8 cellular contexts compared by ENCODE assay signal in the genomic region with DNA sequence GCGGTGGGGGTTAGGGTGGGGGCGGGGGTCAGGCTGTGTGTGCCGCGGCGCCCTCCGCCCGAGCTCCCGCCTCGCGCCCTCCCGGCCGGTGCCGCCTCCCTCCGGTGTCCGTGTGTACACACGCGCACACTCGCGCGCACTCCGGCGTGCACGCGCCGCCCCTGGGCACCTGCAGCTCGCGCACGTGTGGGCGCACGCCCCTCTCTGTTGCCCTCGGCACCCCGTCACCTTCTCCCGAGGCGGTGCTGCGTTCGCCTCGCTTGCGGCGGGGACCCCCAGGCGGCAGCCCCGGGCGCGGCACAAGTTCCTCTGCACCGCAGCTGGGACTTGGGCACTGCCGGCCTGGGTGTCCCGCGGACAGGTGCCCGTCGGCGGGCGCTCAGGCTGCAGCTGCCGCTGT. TPM values are rescaled to one million over a fixed set of nuclear protein-coding genes. Genes with fewer than 3 reads are reported as not detected.
DNase-seq lines count a peak whose midpoint lies in the region; ATAC-seq and TF ChIP-seq lines count a peak whose summit lies in the region.

No MANE protein-coding gene starts in this region.

- H3K4me1 ChIP-seq in BE2C (no peaks in the 10 kb centered on the region), right atrium auricular region (no peaks in the 10 kb centered on the region)

- no peak for TF ChIP-seq CTCF in BE2C (IDR thresholded peaks at IDR 0.05; ENCODE audit: low read depth, low read length)
- no peak for TF ChIP-seq CTCF in right atrium auricular region (IDR thresholded peaks at IDR 0.05)
- peak; percentile 32 for TF ChIP-seq CTCF in progenitor cell of endocrine pancreas (IDR thresholded peaks at IDR 0.05; ENCODE audit: unreplicated experiment)

- no peak for TF ChIP-seq EP300 in Ishikawa (IDR thresholded peaks at IDR 0.05; ENCODE audit: borderline replicate concordance)

- no peak overlapping the region for H3K27ac Mint-ChIP-seq in activated T-helper 17 cell treated with anti-CD3 and anti-CD28 coated beads, Interleukin-2, amount 50 U/mL, for 72 hours
- H3K27ac Mint-ChIP-seq in progenitor cell of endocrine pancreas = no peak overlapping the region

- H3K9me3 ChIP-seq in BE2C (no peaks in the 10 kb centered on the region), right atrium auricular region (peaks cover 0 to 11% of the 10 kb centered on the region in 2 donors)

- H3K9me3 Mint-ChIP-seq in activated T-helper 17 cell treated with anti-CD3 and anti-CD28 coated beads, Interleukin-2, amount 50 U/mL, for 72 hours = peaks cover 14% of the 10 kb centered on the region
- H3K9me3 Mint-ChIP-seq in progenitor cell of endocrine pancreas (ENCODE audit: low read depth) = peaks cover 12% of the 10 kb centered on the region

- no peak for ATAC-seq in activated T-helper 17 cell treated with anti-CD3 and anti-CD28 coated beads, Interleukin-2, amount 50 U/mL, for 72 hours (replicated peaks)
- ATAC-seq in HG03342 (IDR thresholded peaks at IDR 0.05; ENCODE audit: unreplicated experiment) = no peak

- H3K27me3 ChIP-seq in BE2C (peaks cover 14% of the 10 kb centered on the region), right atrium auricular region (no peaks in the 10 kb centered on the region)

- H3K4me3 ChIP-seq in BE2C (ENCODE audit: low read depth, low read length) (peak overlapping the region; percentile 55), right atrium auricular region (peak overlapping the region; percentile 63 to 69)

- peak overlapping the region; percentile 34 for H3K4me3 Mint-ChIP-seq in activated T-helper 17 cell treated with anti-CD3 and anti-CD28 coated beads, Interleukin-2, amount 50 U/mL, for 72 hours
- H3K4me3 Mint-ChIP-seq in progenitor cell of endocrine pancreas (ENCODE audit: low read depth) = peak overlapping the region; percentile 93

- peaks cover 16% of the 10 kb centered on the region for H3K27me3 Mint-ChIP-seq in activated T-helper 17 cell treated with anti-CD3 and anti-CD28 coated beads, Interleukin-2, amount 50 U/mL, for 72 hours
- H3K27me3 Mint-ChIP-seq in progenitor cell of endocrine pancreas = peaks cover 11% of the 10 kb centered on the region

- TF ChIP-seq RAD21 in Ishikawa (IDR thresholded peaks at IDR 0.05; ENCODE audit: low read depth) = no peak

- no peaks in the 10 kb centered on the region for H3K36me3 ChIP-seq in BE2C
- H3K36me3 ChIP-seq in right atrium auricular region = no peaks in the 10 kb centered on the region

- peak overlapping the region; percentile 68 to 79 for H3K27ac ChIP-seq in right atrium auricular region

- H3K4me1 Mint-ChIP-seq in activated T-helper 17 cell treated with anti-CD3 and anti-CD28 coated beads, Interleukin-2, amount 50 U/mL, for 72 hours = peaks cover 7% of the 10 kb centered on the region
- H3K4me1 Mint-ChIP-seq in progenitor cell of endocrine pancreas (ENCODE audit: low read depth) = peaks cover 5% of the 10 kb centered on the region

- DNase-seq in BE2C (peak; percentile 30), right atrium auricular region (ENCODE audit: low spot score) (no peak), progenitor cell of endocrine pancreas (ENCODE audit: low spot score, unreplicated experiment) (peak; percentile 54), superior temporal gyrus (ENCODE audit: extremely low spot score) (no peak), GM19240 (ENCODE audit: insufficient read length, low spot score) (no peak)

- no peaks in the 10 kb centered on the region for H3K36me3 Mint-ChIP-seq in activated T-helper 17 cell treated with anti-CD3 and anti-CD28 coated beads, Interleukin-2, amount 50 U/mL, for 72 hours (ENCODE audit: low read depth)
- no peaks in the 10 kb centered on the region for H3K36me3 Mint-ChIP-seq in progenitor cell of endocrine pancreas (ENCODE audit: insufficient read depth)

TF ChIP-seq in Ishikawa, 13 proteins besides CTCF, POLR2A, EP300 and RAD21:
- TF ChIP-seq, protein P1, sequence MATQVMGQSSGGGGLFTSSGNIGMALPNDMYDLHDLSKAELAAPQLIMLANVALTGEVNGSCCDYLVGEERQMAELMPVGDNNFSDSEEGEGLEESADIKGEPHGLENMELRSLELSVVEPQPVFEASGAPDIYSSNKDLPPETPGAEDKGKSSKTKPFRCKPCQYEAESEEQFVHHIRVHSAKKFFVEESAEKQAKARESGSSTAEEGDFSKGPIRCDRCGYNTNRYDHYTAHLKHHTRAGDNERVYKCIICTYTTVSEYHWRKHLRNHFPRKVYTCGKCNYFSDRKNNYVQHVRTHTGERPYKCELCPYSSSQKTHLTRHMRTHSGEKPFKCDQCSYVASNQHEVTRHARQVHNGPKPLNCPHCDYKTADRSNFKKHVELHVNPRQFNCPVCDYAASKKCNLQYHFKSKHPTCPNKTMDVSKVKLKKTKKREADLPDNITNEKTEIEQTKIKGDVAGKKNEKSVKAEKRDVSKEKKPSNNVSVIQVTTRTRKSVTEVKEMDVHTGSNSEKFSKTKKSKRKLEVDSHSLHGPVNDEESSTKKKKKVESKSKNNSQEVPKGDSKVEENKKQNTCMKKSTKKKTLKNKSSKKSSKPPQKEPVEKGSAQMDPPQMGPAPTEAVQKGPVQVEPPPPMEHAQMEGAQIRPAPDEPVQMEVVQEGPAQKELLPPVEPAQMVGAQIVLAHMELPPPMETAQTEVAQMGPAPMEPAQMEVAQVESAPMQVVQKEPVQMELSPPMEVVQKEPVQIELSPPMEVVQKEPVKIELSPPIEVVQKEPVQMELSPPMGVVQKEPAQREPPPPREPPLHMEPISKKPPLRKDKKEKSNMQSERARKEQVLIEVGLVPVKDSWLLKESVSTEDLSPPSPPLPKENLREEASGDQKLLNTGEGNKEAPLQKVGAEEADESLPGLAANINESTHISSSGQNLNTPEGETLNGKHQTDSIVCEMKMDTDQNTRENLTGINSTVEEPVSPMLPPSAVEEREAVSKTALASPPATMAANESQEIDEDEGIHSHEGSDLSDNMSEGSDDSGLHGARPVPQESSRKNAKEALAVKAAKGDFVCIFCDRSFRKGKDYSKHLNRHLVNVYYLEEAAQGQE (IDR thresholded peaks at IDR 0.05; ENCODE audit: low read depth) = no peak
- TF ChIP-seq ZBTB7A (IDR thresholded peaks at IDR 0.05; ENCODE audit: low read depth) (peak; percentile 47; the same call in 1 of the 2 replicates), EGR1 (IDR thresholded peaks at IDR 0.05) (0 out of 2 replicates have a peak, but pooled peaks have one; percentile 13), TEAD4 (IDR thresholded peaks at IDR 0.05) (no peak)
- TF ChIP-seq, protein P2, sequence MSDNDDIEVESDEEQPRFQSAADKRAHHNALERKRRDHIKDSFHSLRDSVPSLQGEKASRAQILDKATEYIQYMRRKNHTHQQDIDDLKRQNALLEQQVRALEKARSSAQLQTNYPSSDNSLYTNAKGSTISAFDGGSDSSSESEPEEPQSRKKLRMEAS (IDR thresholded peaks at IDR 0.05) = peak; percentile 81

RNA-seq across cellular contexts. Expression of a gene that starts 0.5 kb away (rescaled TPM):
- polyA plus RNA-seq in BE2C (2012; ENCODE audit: insufficient read depth, insufficient read length, low read depth) = 2.4 TPM
- total RNA-seq in activated T-helper 17 cell treated with anti-CD3 and anti-CD28 coated beads, Interleukin-2, amount 50 U/mL, for 72 hours = not detected
- 10 to 100 TPM in 1 of 2 donors, under 1 TPM in 1; 0.94 to 10.4 TPM for total RNA-seq in right atrium auricular region
- 6.4 and 7.6 TPM in 2 replicates for total RNA-seq in progenitor cell of endocrine pancreas

RNA-seq across cellular contexts. Expression of a gene that starts 5.4 kb away (rescaled TPM):
- not detected for polyA plus RNA-seq in BE2C (2012; ENCODE audit: insufficient read depth, insufficient read length, low read depth)
- total RNA-seq in activated T-helper 17 cell treated with anti-CD3 and anti-CD28 coated beads, Interleukin-2, amount 50 U/mL, for 72 hours = not detected
- total RNA-seq in right atrium auricular region = not detected
- total RNA-seq in progenitor cell of endocrine pancreas = not detected in 2 replicates

Comparison
In these comparisons a context has a peak if more than half of its experiments do, and no peak if none do; other contexts are left out.
1. DNase-seq: peak in BE2C (single experiment) and progenitor cell of endocrine pancreas (single experiment); none in right atrium auricular region (single experiment), superior temporal gyrus (single experiment) and GM19240 (single experiment).